Comparison of ENCODE assay signal across 8 cellular contexts in genomic region chr12:49776413-49776812, GRCh38. TPM values are rescaled to one million over a fixed set of nuclear protein-coding genes. Genes with fewer than 3 reads are reported as not detected.
DNase-seq lines count a peak whose midpoint lies in the region; ATAC-seq and TF ChIP-seq lines count a peak whose summit lies in the region.

No MANE protein-coding gene starts in this region.

- peak; percentile 91 to 98 for ATAC-seq in activated naive CD4-positive, alpha-beta T cell treated with anti-CD3 and anti-CD28 coated beads, Interleukin-2, amount 50 U/mL, for 72 hours
- no peak for ATAC-seq in GM18867 (IDR thresholded peaks at IDR 0.05; ENCODE audit: unreplicated experiment)

- peak; percentile 79 for TF ChIP-seq CTCF in cardiac muscle cell (IDR thresholded peaks at IDR 0.05; ENCODE audit: low read depth, low read length)
- TF ChIP-seq CTCF in progenitor cell of endocrine pancreas (IDR thresholded peaks at IDR 0.05; ENCODE audit: unreplicated experiment): peak; percentile 69

- no peak overlapping the region for H3K27ac ChIP-seq in cardiac muscle cell

- H3K4me3 Mint-ChIP-seq in progenitor cell of endocrine pancreas (ENCODE audit: low read depth): no peak overlapping the region

- no peaks in the 10 kb centered on the region for H3K4me1 ChIP-seq in cardiac muscle cell (ENCODE audit: low read depth)

- H3K4me1 Mint-ChIP-seq in progenitor cell of endocrine pancreas (ENCODE audit: low read depth): no peaks in the 10 kb centered on the region

- no peaks in the 10 kb centered on the region for H3K9me3 ChIP-seq in cardiac muscle cell (ENCODE audit: low read depth)

- no peaks in the 10 kb centered on the region for H3K36me3 ChIP-seq in cardiac muscle cell

- DNase-seq in NCI-H1436 (lab: John Stamatoyannopoulos, UW): peak; percentile 42
- DNase-seq in NCI-H1436 treated with DMSO at 0.1 percent for 48 hours (lab: John Stamatoyannopoulos, UW): no peak
- DNase-seq in LHCN-M2 (ENCODE audit: low read depth): peak; percentile 64
- peak; percentile 84 for DNase-seq in SIG-M5 treated with dmso at 0.1 percent for 504 hours (lab: John Stamatoyannopoulos, UW; ENCODE audit: unreplicated experiment)
- DNase-seq in activated naive CD4-positive, alpha-beta T cell treated with anti-CD3 and anti-CD28 coated beads, Interleukin-2, amount 50 U/mL, for 72 hours (ENCODE audit: low spot score in 2 of 2): peak; percentile 61 to 79
- DNase-seq in cardiac muscle cell (ENCODE audit: low read depth in 1 of 2, low spot score in 1 of 2): peak; percentile 79 to 89
- DNase-seq in progenitor cell of endocrine pancreas (ENCODE audit: low spot score, unreplicated experiment): no peak

- H3K36me3 Mint-ChIP-seq in activated naive CD4-positive, alpha-beta T cell treated with anti-CD3 and anti-CD28 coated beads, Interleukin-2, amount 50 U/mL, for 72 hours: no peaks in the 10 kb centered on the region
- H3K36me3 Mint-ChIP-seq in progenitor cell of endocrine pancreas (ENCODE audit: insufficient read depth): no peaks in the 10 kb centered on the region

- H3K27ac Mint-ChIP-seq in activated naive CD4-positive, alpha-beta T cell treated with anti-CD3 and anti-CD28 coated beads, Interleukin-2, amount 50 U/mL, for 72 hours: no peak overlapping the region
- no peak overlapping the region for H3K27ac Mint-ChIP-seq in progenitor cell of endocrine pancreas

- peaks cover 27% of the 10 kb centered on the region for H3K27me3 Mint-ChIP-seq in progenitor cell of endocrine pancreas

- H3K27me3 ChIP-seq in cardiac muscle cell: peaks cover 7% of the 10 kb centered on the region

- H3K4me3 ChIP-seq in cardiac muscle cell: no peak overlapping the region

- no peaks in the 10 kb centered on the region for H3K9me3 Mint-ChIP-seq in activated naive CD4-positive, alpha-beta T cell treated with anti-CD3 and anti-CD28 coated beads, Interleukin-2, amount 50 U/mL, for 72 hours
- no peaks in the 10 kb centered on the region for H3K9me3 Mint-ChIP-seq in progenitor cell of endocrine pancreas (ENCODE audit: low read depth)

RNA-seq across cellular contexts. Expression of gene TMBIM6, which starts 35.1 kb away (rescaled TPM):
- 413 and 429 TPM in 2 replicates for total RNA-seq in LHCN-M2 (2014; rRNA removed)
- polyA plus RNA-seq in LHCN-M2 (2012): 355 TPM
- total RNA-seq in activated naive CD4-positive, alpha-beta T cell treated with anti-CD3 and anti-CD28 coated beads, Interleukin-2, amount 50 U/mL, for 72 hours: 100 to 1,000 TPM; 361 to 467 TPM
- 192 and 232 TPM in 2 replicates for total RNA-seq in cardiac muscle cell
- polyA plus RNA-seq in cardiac muscle cell: 388 and 524 TPM in 2 replicates
- 442 and 449 TPM in 2 replicates for total RNA-seq in progenitor cell of endocrine pancreas

RNA-seq across cellular contexts. Expression of gene NCKAP5L, which starts 51.8 kb away (rescaled TPM):
- total RNA-seq in LHCN-M2 (2014; rRNA removed): 27.8 and 29.8 TPM in 2 replicates
- 18.6 TPM for polyA plus RNA-seq in LHCN-M2 (2012)
- total RNA-seq in activated naive CD4-positive, alpha-beta T cell treated with anti-CD3 and anti-CD28 coated beads, Interleukin-2, amount 50 U/mL, for 72 hours: 1 to 10 TPM; 5.5 to 7.5 TPM
- total RNA-seq in cardiac muscle cell: 47.2 and 61.1 TPM in 2 replicates
- polyA plus RNA-seq in cardiac muscle cell: 32.0 and 38.5 TPM in 2 replicates
- total RNA-seq in progenitor cell of endocrine pancreas: 33.4 and 34.5 TPM in 2 replicates

Comparison
In these comparisons a context has a peak if more than half of its experiments do, and no peak if none do; other contexts are left out.
1. DNase-seq: peak in NCI-H1436 (single experiment), LHCN-M2 (single experiment), SIG-M5 treated with dmso at 0.1 percent for 504 hours (single experiment), activated naive CD4-positive, alpha-beta T cell treated with anti-CD3 and anti-CD28 coated beads, Interleukin-2, amount 50 U/mL, for 72 hours (2 of 2) and cardiac muscle cell (2 of 2); none in NCI-H1436 treated with DMSO at 0.1 percent for 48 hours (single experiment) and progenitor cell of endocrine pancreas (single experiment).